Comparison of ENCODE assay signal across 2 cellular contexts in genomic region chr14:100866666-100867630, GRCh38.
A peak's percentile ranks its signal among the peaks of the same experiment; 100 is the strongest.
TF ChIP-seq lines count a peak whose summit lies in the region.

No MANE protein-coding gene starts in this region.

TF ChIP-seq in A549, 52 proteins besides CTCF, POLR2A, EP300 and RAD21:
- TF ChIP-seq JUN (IDR thresholded peaks at IDR 0.05) (no peak), CHD2 (IDR thresholded peaks at IDR 0.05; ENCODE audit: low read length, partially characterized antibody) (no peak), CHD4 (IDR thresholded peaks at IDR 0.05; ENCODE audit: borderline replicate concordance) (no peak), SREBF2 (IDR thresholded peaks at IDR 0.05) (no peak), USF2 (IDR thresholded peaks at IDR 0.05) (no peak), CBX8 (IDR thresholded peaks at IDR 0.05) (no peak), HOXB5 (CRISPR knock-in tag; IDR thresholded peaks at IDR 0.05) (no peak)
- TF ChIP-seq, protein P1, sequence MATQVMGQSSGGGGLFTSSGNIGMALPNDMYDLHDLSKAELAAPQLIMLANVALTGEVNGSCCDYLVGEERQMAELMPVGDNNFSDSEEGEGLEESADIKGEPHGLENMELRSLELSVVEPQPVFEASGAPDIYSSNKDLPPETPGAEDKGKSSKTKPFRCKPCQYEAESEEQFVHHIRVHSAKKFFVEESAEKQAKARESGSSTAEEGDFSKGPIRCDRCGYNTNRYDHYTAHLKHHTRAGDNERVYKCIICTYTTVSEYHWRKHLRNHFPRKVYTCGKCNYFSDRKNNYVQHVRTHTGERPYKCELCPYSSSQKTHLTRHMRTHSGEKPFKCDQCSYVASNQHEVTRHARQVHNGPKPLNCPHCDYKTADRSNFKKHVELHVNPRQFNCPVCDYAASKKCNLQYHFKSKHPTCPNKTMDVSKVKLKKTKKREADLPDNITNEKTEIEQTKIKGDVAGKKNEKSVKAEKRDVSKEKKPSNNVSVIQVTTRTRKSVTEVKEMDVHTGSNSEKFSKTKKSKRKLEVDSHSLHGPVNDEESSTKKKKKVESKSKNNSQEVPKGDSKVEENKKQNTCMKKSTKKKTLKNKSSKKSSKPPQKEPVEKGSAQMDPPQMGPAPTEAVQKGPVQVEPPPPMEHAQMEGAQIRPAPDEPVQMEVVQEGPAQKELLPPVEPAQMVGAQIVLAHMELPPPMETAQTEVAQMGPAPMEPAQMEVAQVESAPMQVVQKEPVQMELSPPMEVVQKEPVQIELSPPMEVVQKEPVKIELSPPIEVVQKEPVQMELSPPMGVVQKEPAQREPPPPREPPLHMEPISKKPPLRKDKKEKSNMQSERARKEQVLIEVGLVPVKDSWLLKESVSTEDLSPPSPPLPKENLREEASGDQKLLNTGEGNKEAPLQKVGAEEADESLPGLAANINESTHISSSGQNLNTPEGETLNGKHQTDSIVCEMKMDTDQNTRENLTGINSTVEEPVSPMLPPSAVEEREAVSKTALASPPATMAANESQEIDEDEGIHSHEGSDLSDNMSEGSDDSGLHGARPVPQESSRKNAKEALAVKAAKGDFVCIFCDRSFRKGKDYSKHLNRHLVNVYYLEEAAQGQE (IDR thresholded peaks at IDR 0.05), result no peak
- TF ChIP-seq, protein P2, sequence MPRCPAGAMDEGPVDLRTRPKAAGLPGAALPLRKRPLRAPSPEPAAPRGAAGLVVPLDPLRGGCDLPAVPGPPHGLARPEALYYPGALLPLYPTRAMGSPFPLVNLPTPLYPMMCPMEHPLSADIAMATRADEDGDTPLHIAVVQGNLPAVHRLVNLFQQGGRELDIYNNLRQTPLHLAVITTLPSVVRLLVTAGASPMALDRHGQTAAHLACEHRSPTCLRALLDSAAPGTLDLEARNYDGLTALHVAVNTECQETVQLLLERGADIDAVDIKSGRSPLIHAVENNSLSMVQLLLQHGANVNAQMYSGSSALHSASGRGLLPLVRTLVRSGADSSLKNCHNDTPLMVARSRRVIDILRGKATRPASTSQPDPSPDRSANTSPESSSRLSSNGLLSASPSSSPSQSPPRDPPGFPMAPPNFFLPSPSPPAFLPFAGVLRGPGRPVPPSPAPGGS (IDR thresholded peaks at IDR 0.05), result no peak

TF ChIP-seq in HEK293, 187 proteins besides CTCF, POLR2A, EP300 and RAD21:
- TF ChIP-seq ZNF148 (tag by site-specific recombination; IDR thresholded peaks at IDR 0.05; ENCODE audit: borderline replicate concordance), result no peak
- no peak for TF ChIP-seq ZNF133 (tag by site-specific recombination; IDR thresholded peaks at IDR 0.05)
- peak; percentile 77 for TF ChIP-seq EGR2 (tag by site-specific recombination; IDR thresholded peaks at IDR 0.05; ENCODE audit: low read depth)
- TF ChIP-seq ZBTB21 (tag by site-specific recombination; IDR thresholded peaks at IDR 0.05), result no peak
- TF ChIP-seq, protein P3, sequence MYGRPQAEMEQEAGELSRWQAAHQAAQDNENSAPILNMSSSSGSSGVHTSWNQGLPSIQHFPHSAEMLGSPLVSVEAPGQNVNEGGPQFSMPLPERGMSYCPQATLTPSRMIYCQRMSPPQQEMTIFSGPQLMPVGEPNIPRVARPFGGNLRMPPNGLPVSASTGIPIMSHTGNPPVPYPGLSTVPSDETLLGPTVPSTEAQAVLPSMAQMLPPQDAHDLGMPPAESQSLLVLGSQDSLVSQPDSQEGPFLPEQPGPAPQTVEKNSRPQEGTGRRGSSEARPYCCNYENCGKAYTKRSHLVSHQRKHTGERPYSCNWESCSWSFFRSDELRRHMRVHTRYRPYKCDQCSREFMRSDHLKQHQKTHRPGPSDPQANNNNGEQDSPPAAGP (tag by site-specific recombination; IDR thresholded peaks at IDR 0.05), result no peak
- TF ChIP-seq ZNF433 (tag by site-specific recombination; IDR thresholded peaks at IDR 0.05; ENCODE audit: low read depth), result no peak
- no peak for TF ChIP-seq ZNF140 (tag by site-specific recombination; IDR thresholded peaks at IDR 0.05)
- TF ChIP-seq ZFHX2 (tag by site-specific recombination; conservative IDR thresholded peaks at IDR 0.05), result peak; percentile 94
- no peak for TF ChIP-seq ZEB2 (tag by site-specific recombination; IDR thresholded peaks at IDR 0.05)
- TF ChIP-seq ZNF629 (tag by site-specific recombination; IDR thresholded peaks at IDR 0.05), result no peak
- no peak for TF ChIP-seq ZNF19 (tag by site-specific recombination; IDR thresholded peaks at IDR 0.05; ENCODE audit: low read depth)
- TF ChIP-seq ZBTB17 (tag by site-specific recombination; IDR thresholded peaks at IDR 0.05), result no peak
- TF ChIP-seq KLF7 (tag by site-specific recombination; IDR thresholded peaks at IDR 0.05; ENCODE audit: borderline replicate concordance), result no peak
TF ChIP-seq in HEK293: peak in this region for 2.
